ENCODE assay signal across 1 cellular context in the genomic region with DNA sequence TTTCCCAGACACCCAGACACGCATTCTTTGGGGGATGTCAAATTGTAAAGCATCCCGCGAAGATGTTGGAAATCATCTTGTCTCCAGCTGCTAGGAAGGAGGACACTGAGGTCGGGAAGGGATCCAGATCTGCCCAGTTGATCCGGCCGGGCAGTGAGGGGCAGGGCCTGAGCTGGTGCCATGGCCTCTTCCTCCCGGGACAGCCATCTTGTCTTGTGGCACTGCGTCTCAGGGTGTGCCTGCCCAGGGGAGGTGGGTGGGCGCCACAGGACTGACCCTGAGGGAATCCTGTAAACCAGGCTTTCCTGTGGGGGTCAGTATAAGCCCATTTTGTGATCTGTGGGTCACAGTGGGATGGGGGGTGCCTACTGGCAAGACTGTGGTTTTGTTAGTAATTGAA.
TF ChIP-seq lines count a peak whose summit lies in the region.

No MANE protein-coding gene starts in this region.

TF ChIP-seq in H1, 55 proteins besides CTCF, POLR2A, EP300 and RAD21 (continued from another document):
- TF ChIP-seq HDAC2 (IDR thresholded peaks at IDR 0.05; ENCODE audit: borderline replicate concordance in 1 of 2, low read depth in 2 of 2, low read length in 2 of 2) (no peak), TCF12 (IDR thresholded peaks at IDR 0.05; ENCODE audit: low read depth, low read length) (no peak), CHD2 (IDR thresholded peaks at IDR 0.05; ENCODE audit: low read length) (no peak), SUZ12 (IDR thresholded peaks at IDR 0.05; ENCODE audit: low read length) (no peak), PHF8 (conservative IDR thresholded peaks at IDR 0.05; ENCODE audit: low read depth, low read length) (no peak), CEBPB (IDR thresholded peaks at IDR 0.05; ENCODE audit: low read depth, low read length) (no peak), POLR2AphosphoS5 (IDR thresholded peaks at IDR 0.05; ENCODE audit: low read depth, low read length) (no peak), BRCA1 (IDR thresholded peaks at IDR 0.05; ENCODE audit: low read depth, low read length) (no peak), KDM5A (IDR thresholded peaks at IDR 0.05; ENCODE audit: low read length) (no peak), EZH2 (IDR thresholded peaks at IDR 0.05; ENCODE audit: low read depth, low read length, severe bottlenecking) (no peak), RXRA (IDR thresholded peaks at IDR 0.05; ENCODE audit: insufficient read depth, low read depth, low read length) (no peak), ZNF274 (IDR thresholded peaks at IDR 0.05; ENCODE audit: borderline replicate concordance, extremely low read depth, low read length) (no peak)
TF ChIP-seq in H1: peak in this region for 0.
